ENCODE assay signal across 8 cellular contexts in genomic region chrX:10615931-10616780, GRCh38. TPM values are rescaled to one million over a fixed set of nuclear protein-coding genes. Genes with fewer than 3 reads are reported as not detected.
A peak's percentile ranks its signal among the peaks of the same experiment; 100 is the strongest.
DNase-seq lines count a peak whose midpoint lies in the region; ATAC-seq, FAIRE-seq and TF ChIP-seq lines count a peak whose summit lies in the region.

No MANE protein-coding gene starts in this region.

- TF ChIP-seq POLR2A in IMR-90 (IDR thresholded peaks at IDR 0.05; ENCODE audit: low read depth, low read length): no peak

- H3K23ac ChIP-seq in IMR-90 (ENCODE audit: low read depth, low read length): no peak overlapping the region

- in situ Hi-C loops in IMR-90 (cut with MboI; ENCODE audit: low sequenced_read_pairs): loop anchor here (10.0 kb wide), 1 partner anchor 421 kb away; no protein-coding TSS in a partner anchor

- H3K4me3 Mint-ChIP-seq in CD8-positive, alpha-beta T cell: no peak overlapping the region
- H3K4me3 Mint-ChIP-seq in neural progenitor cell: peak overlapping the region; percentile 93
- no peak overlapping the region for H3K4me3 Mint-ChIP-seq in activated T-cell treated with anti-CD3 and anti-CD28 coated beads, Interleukin-2, amount 50 U/mL, for 24 hours

- H3K14ac ChIP-seq in IMR-90 (replicated peaks; ENCODE audit: low read depth, low read length): no peak overlapping the region

- H2AK5ac ChIP-seq in IMR-90 (ENCODE audit: low read depth, low read length): 0 out of 2 replicates have a peak overlapping the region, but pooled peaks have one; percentile 16

- H4K5ac ChIP-seq in IMR-90 (ENCODE audit: low read depth, low read length): no peak overlapping the region

- peak; percentile 78 for FAIRE-seq in GM19239 (lab: Jason Lieb, UNC)

- peak overlapping the region; percentile 79 for H3K4me2 ChIP-seq in IMR-90 (ENCODE audit: low read depth, low read length)
- H3K4me2 ChIP-seq in neural progenitor cell: peak overlapping the region; percentile 74

- no peak overlapping the region for H2AK9ac ChIP-seq in IMR-90 (replicated peaks; ENCODE audit: low read depth, low read length, poor library complexity)

- no peak overlapping the region for H3K27ac Mint-ChIP-seq in CD8-positive, alpha-beta T cell
- peak overlapping the region; percentile 98 for H3K27ac Mint-ChIP-seq in neural progenitor cell
- no peak overlapping the region for H3K27ac Mint-ChIP-seq in activated T-cell treated with anti-CD3 and anti-CD28 coated beads, Interleukin-2, amount 50 U/mL, for 24 hours

- no peak overlapping the region for H2AFZ ChIP-seq in IMR-90 (replicated peaks; ENCODE audit: low read length, poor library complexity)
- H2AFZ ChIP-seq in neural progenitor cell (replicated peaks): no peak overlapping the region

- no peak overlapping the region for H2BK5ac ChIP-seq in IMR-90 (ENCODE audit: low read depth, low read length, poor library complexity, severe bottlenecking)

- 0 out of 2 replicates have a peak overlapping the region, but pooled peaks have one; percentile 1 for H2BK20ac ChIP-seq in IMR-90 (ENCODE audit: low read depth, low read length)

- H3K9me1 ChIP-seq in IMR-90 (ENCODE audit: insufficient read depth, low read length): no peaks in the 10 kb centered on the region

- no peaks in the 10 kb centered on the region for H3K9me3 ChIP-seq in CD8-positive, alpha-beta T cell (ENCODE audit: low read length)
- H3K9me3 ChIP-seq in IMR-90 (ENCODE audit: control insufficient read depth, insufficient read depth, low read length) (no peaks in the 10 kb centered on the region), neural progenitor cell (ENCODE audit: low read depth) (no peaks in the 10 kb centered on the region)

- no peak overlapping the region for H3K4me3 ChIP-seq in CD8-positive, alpha-beta T cell (ENCODE audit: low read depth, low read length)
- H3K4me3 ChIP-seq in IMR-90 (ENCODE audit: insufficient read depth, low read depth, low read length) (no peak overlapping the region), neural progenitor cell (peak overlapping the region; percentile 61)

- peaks cover 22% of the 10 kb centered on the region for H3F3A ChIP-seq in neural progenitor cell (ENCODE audit: low read depth)

- intact Hi-C loops in CD8-positive, alpha-beta T cell (cut with DNase I, micrococcal nuclease): no loop called here
- intact Hi-C loops in IMR-90 (cut with micrococcal nuclease): loop anchor here (5.0 kb wide), 5 partner anchors 106 to 486 kb away; no protein-coding TSS in a partner anchor

- dilution Hi-C loops in IMR-90 (cut with HindIII; ENCODE audit: low sequenced_read_pairs, unreplicated experiment): no loop called here

- BruUV-seq in IMR-90 (replicated peaks; lab: Mats Ljungman, UMichigan): no TSS peak

- no peaks in the 10 kb centered on the region for H3K9me3 Mint-ChIP-seq in CD8-positive, alpha-beta T cell
- H3K9me3 Mint-ChIP-seq in neural progenitor cell: peaks cover 2% of the 10 kb centered on the region
- H3K9me3 Mint-ChIP-seq in activated T-cell treated with anti-CD3 and anti-CD28 coated beads, Interleukin-2, amount 50 U/mL, for 24 hours: no peaks in the 10 kb centered on the region

- H3K36me3 Mint-ChIP-seq in CD8-positive, alpha-beta T cell: no peaks in the 10 kb centered on the region
- peaks cover 11% of the 10 kb centered on the region for H3K36me3 Mint-ChIP-seq in neural progenitor cell
- H3K36me3 Mint-ChIP-seq in activated T-cell treated with anti-CD3 and anti-CD28 coated beads, Interleukin-2, amount 50 U/mL, for 24 hours (ENCODE audit: low read depth): no peaks in the 10 kb centered on the region

- no peak overlapping the region for H2BK15ac ChIP-seq in IMR-90 (ENCODE audit: low read depth, low read length)

- no peak overlapping the region for H2BK120ac ChIP-seq in IMR-90 (ENCODE audit: low read depth, low read length)

- peak; percentile 19 for TF ChIP-seq CTCF in CD8-positive, alpha-beta T cell (IDR thresholded peaks at IDR 0.05)
- TF ChIP-seq CTCF in IMR-90 (conservative IDR thresholded peaks at IDR 0.05; ENCODE audit: low read depth, low read length) (peak; percentile 58), neural progenitor cell (IDR thresholded peaks at IDR 0.05) (peak; percentile 71)

- H3K27me3 ChIP-seq in CD8-positive, alpha-beta T cell (ENCODE audit: insufficient read depth, low read length): peaks cover 3% of the 10 kb centered on the region
- no peaks in the 10 kb centered on the region for H3K27me3 ChIP-seq in IMR-90 (ENCODE audit: control insufficient read depth, insufficient read depth, low read length)
- H3K27me3 ChIP-seq in neural progenitor cell: no peaks in the 10 kb centered on the region

- H3K9ac ChIP-seq in IMR-90 (ENCODE audit: low read depth, low read length) (no peak overlapping the region; the same call in 1 of the 2 replicates), neural progenitor cell (no peak overlapping the region)

- POLR2A ChIA-PET in CD8-positive, alpha-beta T cell (lab: Charles Lee): no interaction called here
- POLR2A ChIA-PET in IMR-90 (lab: Charles Lee; ENCODE audit: unreplicated experiment): no interaction called here

- no peak overlapping the region for H3K27ac ChIP-seq in CD8-positive, alpha-beta T cell (ENCODE audit: low read depth, low read length)
- H3K27ac ChIP-seq in IMR-90 (ENCODE audit: insufficient read depth, low read length) (peak overlapping the region; percentile 22; the same call in 1 of the 2 replicates), neural progenitor cell (no peak overlapping the region)

- H4K20me1 ChIP-seq in IMR-90 (ENCODE audit: insufficient read depth, low read length) (no peaks in the 10 kb centered on the region), neural progenitor cell (ENCODE audit: low read depth) (peaks cover 7% of the 10 kb centered on the region)

- no peak overlapping the region for H4K91ac ChIP-seq in IMR-90 (ENCODE audit: insufficient read depth, low read depth, low read length)

- H3K79me2 ChIP-seq in neural progenitor cell (ENCODE audit: low read depth): peaks cover 82% of the 10 kb centered on the region

- H3K27me3 Mint-ChIP-seq in CD8-positive, alpha-beta T cell (ENCODE audit: low read depth): peaks cover 23% of the 10 kb centered on the region
- peaks cover 6% of the 10 kb centered on the region for H3K27me3 Mint-ChIP-seq in neural progenitor cell (ENCODE audit: insufficient read depth, low read depth)
- H3K27me3 Mint-ChIP-seq in activated T-cell treated with anti-CD3 and anti-CD28 coated beads, Interleukin-2, amount 50 U/mL, for 24 hours: peaks cover 72% of the 10 kb centered on the region

- peak; percentile 64 for TF ChIP-seq RAD21 in IMR-90 (IDR thresholded peaks at IDR 0.05; ENCODE audit: low read length)

- no peak overlapping the region for H3K18ac ChIP-seq in IMR-90 (ENCODE audit: low read depth, low read length)

- H3K36me3 ChIP-seq in CD8-positive, alpha-beta T cell (ENCODE audit: insufficient read depth, low read length): no peaks in the 10 kb centered on the region
- H3K36me3 ChIP-seq in IMR-90 (ENCODE audit: control insufficient read depth, insufficient read depth, low read length) (no peaks in the 10 kb centered on the region), neural progenitor cell (no peaks in the 10 kb centered on the region)

- H3K79me1 ChIP-seq in IMR-90 (ENCODE audit: low read depth in 1 of 2, low read length in 2 of 2): peaks cover 3 to 25% of the 10 kb centered on the region in 2 experiments; a peak in 2 of 4 replicates

- H4K8ac ChIP-seq in IMR-90 (ENCODE audit: low read depth in 2 of 2, low read length in 2 of 2): no peak overlapping the region; a peak in 1 of 4 replicates

- no peak overlapping the region for H3K56ac ChIP-seq in IMR-90 (ENCODE audit: extremely low read depth, insufficient read depth, low read length)

- WGBS in IMR-90 (ENCODE audit: extremely low coverage in 2 of 2, insufficient read length in 1 of 2), 2 experiments: 13% methylated on average over 2 of the region's 14 CpGs; no CpG with 5 or more reads in 1 of the 2 experiments

- CTCF ChIA-PET in CD8-positive, alpha-beta T cell (lab: Charles Lee): no interaction called here
- CTCF ChIA-PET in IMR-90 (lab: Yijun Ruan, JAX): interaction anchor here (0.8 to 1.0 kb wide), 3 partner anchors 426 to 430 kb away, joined by 3 to 4 read pairs (median 3); no protein-coding TSS in a partner anchor

- H3K4me1 ChIP-seq in CD8-positive, alpha-beta T cell (ENCODE audit: insufficient read depth, low read length): no peaks in the 10 kb centered on the region
- peaks cover 7% of the 10 kb centered on the region for H3K4me1 ChIP-seq in IMR-90 (ENCODE audit: control insufficient read depth, insufficient read depth, low read length)
- H3K4me1 ChIP-seq in neural progenitor cell: peaks cover 47% of the 10 kb centered on the region

- no peak for ATAC-seq in CD8-positive, alpha-beta T cell
- ATAC-seq in IMR-90 (ENCODE audit: low read depth): no peak

- DNase-seq in CD8-positive, alpha-beta T cell: no peak
- DNase-seq in GM19239 (ENCODE audit: insufficient read length, low spot score) (no peak), IMR-90 (peak; percentile 58), RPMI8226 (peak; percentile 32), fibroblast of gingiva (ENCODE audit: low read depth) (peak; percentile 55), neural progenitor cell (ENCODE audit: low spot score) (peak; percentile 75), GF-D8 (lab: John Stamatoyannopoulos, UW) (no peak)
- no peak for DNase-seq in activated T-cell treated with anti-CD3 and anti-CD28 coated beads, Interleukin-2, amount 50 U/mL, for 24 hours

- no peak overlapping the region for H3K4ac ChIP-seq in IMR-90 (ENCODE audit: low read depth, low read length)

- H3K4me1 Mint-ChIP-seq in CD8-positive, alpha-beta T cell (ENCODE audit: low read depth): peaks cover 13% of the 10 kb centered on the region
- H3K4me1 Mint-ChIP-seq in neural progenitor cell: peaks cover 70% of the 10 kb centered on the region
- H3K4me1 Mint-ChIP-seq in activated T-cell treated with anti-CD3 and anti-CD28 coated beads, Interleukin-2, amount 50 U/mL, for 24 hours (ENCODE audit: low read depth): peaks cover 9% of the 10 kb centered on the region

TF ChIP-seq in IMR-90, 13 proteins besides CTCF, POLR2A, EP300 and RAD21:
- TF ChIP-seq MAZ (IDR thresholded peaks at IDR 0.05; ENCODE audit: borderline replicate concordance, low read depth, low read length): no peak
- TF ChIP-seq BHLHE40 (IDR thresholded peaks at IDR 0.05; ENCODE audit: low read depth, low read length): no peak
- TF ChIP-seq MXI1 (IDR thresholded peaks at IDR 0.05; ENCODE audit: borderline replicate concordance, low read depth, low read length): no peak
- TF ChIP-seq FOS (IDR thresholded peaks at IDR 0.05; ENCODE audit: low read depth, low read length): no peak
- TF ChIP-seq CHD1 (IDR thresholded peaks at IDR 0.05; ENCODE audit: low read depth, low read length): no peak
- TF ChIP-seq NFE2L2 (IDR thresholded peaks at IDR 0.05; ENCODE audit: low read depth, low read length): no peak
- TF ChIP-seq SMC3 (IDR thresholded peaks at IDR 0.05; ENCODE audit: low read depth, low read length): peak; percentile 49
- TF ChIP-seq CEBPB (IDR thresholded peaks at IDR 0.05; ENCODE audit: low read depth, low read length): no peak

RNA-seq across cellular contexts. Expression of gene MID1, which starts 4.2 kb away (rescaled TPM):
- total RNA-seq in CD8-positive, alpha-beta T cell: not detected
- 63.0 and 106 TPM in 2 replicates for total RNA-seq in IMR-90 (2012; rRNA removed)
- polyA plus RNA-seq in IMR-90 (2012; rRNA removed): 36.6 and 37.2 TPM in 2 replicates
- 20.5 and 31.0 TPM in 2 replicates for polyA plus RNA-seq in IMR-90 (2012; cell fraction: cytosol; rRNA removed)
- polyA plus RNA-seq in IMR-90 (2012; cell fraction: nucleus; rRNA removed; ENCODE audit: low replicate concordance): 59.5 and 115 TPM in 2 replicates
- total RNA-seq in neural progenitor cell (ENCODE audit: low replicate concordance): 22.8 and 29.5 TPM in 2 replicates

Comparison
In these comparisons a context has a peak if more than half of its experiments do, and no peak if none do; other contexts are left out.
1. DNase-seq: peak in IMR-90 (single experiment), RPMI8226 (single experiment), fibroblast of gingiva (single experiment) and neural progenitor cell (single experiment); none in CD8-positive, alpha-beta T cell (0 of 7), GM19239 (single experiment), GF-D8 (single experiment) and activated T-cell treated with anti-CD3 and anti-CD28 coated beads, Interleukin-2, amount 50 U/mL, for 24 hours (single experiment).
2. CTCF ChIP-seq: peak in every context shown above with its lines; median percentile 71 in neural progenitor cell; 58 in IMR-90; 19 in CD8-positive, alpha-beta T cell.
3. RNA of gene MID1, which starts 4.2 kb away (total RNA-seq): 63.0 to 106 TPM in IMR-90 and 22.8 to 29.5 TPM in neural progenitor cell; not detected in CD8-positive, alpha-beta T cell; every median in the first group is over 10 times any median in the second.